In the genomic region with DNA sequence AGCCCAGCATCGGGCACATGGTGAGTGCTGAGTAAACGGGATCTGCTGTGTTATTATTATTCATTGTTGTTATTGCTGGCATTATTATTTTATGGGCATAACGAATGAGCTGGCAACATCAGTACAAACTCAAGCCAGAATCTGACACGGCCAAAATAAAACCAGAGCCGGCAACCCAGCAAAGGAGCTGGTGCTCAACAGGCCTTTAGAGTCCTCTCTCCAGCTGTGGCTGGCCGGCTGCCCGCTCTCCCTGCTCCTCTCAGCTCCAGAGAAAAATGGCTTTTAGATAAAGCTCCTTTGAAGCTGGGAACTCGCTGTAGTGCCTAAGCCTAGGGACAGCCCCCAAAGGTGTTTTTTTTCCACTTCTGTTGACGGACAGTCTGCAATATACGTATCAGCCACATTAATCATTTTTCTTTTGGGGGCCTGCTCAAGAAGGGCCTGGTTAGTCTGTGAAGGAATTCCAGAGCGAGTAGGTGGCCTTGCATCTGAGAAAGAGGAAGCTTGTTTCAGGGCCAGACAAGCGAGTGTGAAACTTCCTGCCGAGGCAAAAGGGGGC, we compare ENCODE assay signal across 8 cellular contexts.
DNase-seq lines count a peak whose midpoint lies in the region; ATAC-seq and TF ChIP-seq lines count a peak whose summit lies in the region.

No MANE protein-coding gene starts in this region.

- H3K9ac ChIP-seq in GM23248 (no peak overlapping the region), SK-N-SH (no peak overlapping the region), skeletal muscle tissue (ENCODE audit: low read depth in 1 of 3, low read length in 3 of 3) (no peak overlapping the region)

- H3K4me3 ChIP-seq in GM23248 (no peak overlapping the region), SK-N-SH (ENCODE audit: low read depth in 2 of 2, low read length in 1 of 2) (no peak overlapping the region), left ventricle myocardium inferior (peak overlapping the region; percentile 44), skeletal muscle tissue (ENCODE audit: low read length in 3 of 3) (peak overlapping the region in 1 of 3 donors; percentile 18)

- H4K20me1 ChIP-seq in GM23248 (ENCODE audit: insufficient read depth) = no peaks in the 10 kb centered on the region
- H4K20me1 ChIP-seq in SK-N-SH (ENCODE audit: insufficient read depth) = no peaks in the 10 kb centered on the region

- 63 to 68% methylated on average over 13 of the region's 13 CpGs for WGBS in GM23248 (ENCODE audit: low coverage in 1 of 2, low lambda C conversion rate in 2 of 2, missing lambda C conversion rate in 2 of 2), 2 experiments
- WGBS in SK-N-SH (ENCODE audit: low lambda C conversion rate) = 86% methylated on average over 13 of the region's 13 CpGs

- no peaks in the 10 kb centered on the region for H3K4me1 ChIP-seq in GM23248 (ENCODE audit: insufficient read depth)
- H3K4me1 ChIP-seq in SK-N-SH (ENCODE audit: control insufficient read depth in 1 of 2, insufficient read depth in 2 of 2, low read depth in 1 of 2, low read length in 1 of 2) = peaks cover 0 to 11% of the 10 kb centered on the region in 2 experiments; a peak in 1 of 4 replicates
- peaks cover 16% of the 10 kb centered on the region for H3K4me1 ChIP-seq in left ventricle myocardium inferior
- H3K4me1 ChIP-seq in skeletal muscle tissue (ENCODE audit: control insufficient read depth in 3 of 3, insufficient read depth in 3 of 3, low read length in 3 of 3) = peaks cover 0 to 8% (median 3%) of the 10 kb centered on the region in 3 donors

- TF ChIP-seq CTCF in SK-N-SH (IDR thresholded peaks at IDR 0.05) (no peak), left ventricle myocardium inferior (IDR thresholded peaks at IDR 0.05; ENCODE audit: borderline replicate concordance) (no peak), RWPE1 (conservative IDR thresholded peaks at IDR 0.05; ENCODE audit: low read depth) (no peak)

- H3K9me3 ChIP-seq in GM23248 (ENCODE audit: low read depth) (no peaks in the 10 kb centered on the region), SK-N-SH (no peaks in the 10 kb centered on the region), left ventricle myocardium inferior (replicated peaks) (no peaks in the 10 kb centered on the region), skeletal muscle tissue (ENCODE audit: control insufficient read depth in 3 of 3, low read length in 3 of 3) (no peaks in the 10 kb centered on the region)

- H2AFZ ChIP-seq in GM23248 (no peak overlapping the region), SK-N-SH (ENCODE audit: low read depth) (no peak overlapping the region)

- H3K27me3 ChIP-seq in GM23248 (replicated peaks; ENCODE audit: insufficient read depth) = no peaks in the 10 kb centered on the region
- no peaks in the 10 kb centered on the region for H3K27me3 ChIP-seq in SK-N-SH (ENCODE audit: insufficient read depth)
- no peaks in the 10 kb centered on the region for H3K27me3 ChIP-seq in left ventricle myocardium inferior (ENCODE audit: low read depth)
- H3K27me3 ChIP-seq in skeletal muscle tissue (ENCODE audit: control insufficient read depth in 3 of 3, insufficient read depth in 3 of 3, low read length in 3 of 3) = no peaks in the 10 kb centered on the region

- no peaks in the 10 kb centered on the region for H3K9me2 ChIP-seq in GM23248 (ENCODE audit: insufficient read depth)
- H3K9me2 ChIP-seq in SK-N-SH = no peaks in the 10 kb centered on the region

- H3F3A ChIP-seq in GM23248 (ENCODE audit: insufficient read depth) = no peaks in the 10 kb centered on the region
- no peaks in the 10 kb centered on the region for H3F3A ChIP-seq in SK-N-SH (replicated peaks; ENCODE audit: insufficient read depth)

- H3K79me2 ChIP-seq in GM23248 (ENCODE audit: insufficient read depth) = no peaks in the 10 kb centered on the region
- H3K79me2 ChIP-seq in SK-N-SH (ENCODE audit: insufficient read depth) = no peaks in the 10 kb centered on the region

- CTCF ChIA-PET in SK-N-SH (lab: Yijun Ruan, JAX) (interaction anchor here (0.6 to 1.2 kb wide), 4 partner anchors 11 to 191 kb away, joined by 3 to 5 read pairs (median 3); no protein-coding TSS in a partner anchor), RWPE1 (lab: Yijun Ruan, JAX) (no interaction called here)

- POLR2A ChIA-PET in SK-N-SH (lab: Yijun Ruan, JAX) (no interaction called here), RWPE1 (lab: Yijun Ruan, JAX; ENCODE audit: low non-redundant PET) (no interaction called here)

- ATAC-seq in GM21576 (IDR thresholded peaks at IDR 0.05; ENCODE audit: unreplicated experiment) = no peak
- no peak for ATAC-seq in GM19395 (IDR thresholded peaks at IDR 0.05; ENCODE audit: unreplicated experiment)

- no peaks in the 10 kb centered on the region for H3K36me3 ChIP-seq in GM23248 (ENCODE audit: low read depth)
- no peaks in the 10 kb centered on the region for H3K36me3 ChIP-seq in SK-N-SH (replicated peaks in 1 of 2; ENCODE audit: control insufficient read depth in 1 of 2, insufficient read depth in 2 of 2, low read length in 1 of 2)
- H3K36me3 ChIP-seq in left ventricle myocardium inferior = no peaks in the 10 kb centered on the region
- no peaks in the 10 kb centered on the region for H3K36me3 ChIP-seq in skeletal muscle tissue (ENCODE audit: control insufficient read depth in 3 of 3, insufficient read depth in 3 of 3, low read length in 3 of 3)

- intact Hi-C loops in left ventricle myocardium inferior (cut with micrococcal nuclease) = no loop called here

- DNase-seq in GM23248 (peak; percentile 23), SK-N-SH (no peak), left ventricle myocardium inferior (peak; percentile 87), HPDE6-E6E7 (ENCODE audit: extremely low spot score) (no peak), RWPE1 (ENCODE audit: low spot score) (no peak)

- H3K27ac ChIP-seq in GM23248 = no peak overlapping the region
- H3K27ac ChIP-seq in SK-N-SH (ENCODE audit: low read depth in 2 of 2, low read length in 1 of 2) = no peak overlapping the region
- peak overlapping the region; percentile 68 for H3K27ac ChIP-seq in left ventricle myocardium inferior (replicated peaks)
- peak overlapping the region; percentile 4 for H3K27ac ChIP-seq in skeletal muscle tissue (ENCODE audit: low read depth, low read length)
- no peak overlapping the region for H3K27ac ChIP-seq in RWPE1

- H3K4me2 ChIP-seq in GM23248 (ENCODE audit: unreplicated experiment) (no peak overlapping the region), SK-N-SH (no peak overlapping the region)

- no peak; a peak in 1 of 4 replicates for TF ChIP-seq EP300 in SK-N-SH (IDR thresholded peaks at IDR 0.05; ENCODE audit: borderline replicate concordance in 1 of 2, low read depth in 1 of 2, low read length in 1 of 2)

- no peak for TF ChIP-seq RAD21 in SK-N-SH (IDR thresholded peaks at IDR 0.05; ENCODE audit: low read length)

- in situ Hi-C loops in GM23248 (cut with MboI) = no loop called here

TF ChIP-seq in SK-N-SH, 30 proteins besides CTCF, POLR2A, EP300 and RAD21:
- TF ChIP-seq IRF3 (IDR thresholded peaks at IDR 0.05; ENCODE audit: low read depth, low read length) (no peak), GABPA (IDR thresholded peaks at IDR 0.05; ENCODE audit: low read depth) (no peak), PBX3 (IDR thresholded peaks at IDR 0.05) (0 out of 2 replicates have a peak, but pooled peaks have one; percentile 7), SMC3 (IDR thresholded peaks at IDR 0.05; ENCODE audit: low read depth, low read length) (no peak), CHD2 (IDR thresholded peaks at IDR 0.05; ENCODE audit: low read length, partially characterized antibody) (no peak), FOXJ3 (CRISPR knock-in tag; IDR thresholded peaks at IDR 0.05) (no peak), NRF1 (IDR thresholded peaks at IDR 0.05; ENCODE audit: low read depth, low read length) (no peak)
- TF ChIP-seq, protein P1, sequence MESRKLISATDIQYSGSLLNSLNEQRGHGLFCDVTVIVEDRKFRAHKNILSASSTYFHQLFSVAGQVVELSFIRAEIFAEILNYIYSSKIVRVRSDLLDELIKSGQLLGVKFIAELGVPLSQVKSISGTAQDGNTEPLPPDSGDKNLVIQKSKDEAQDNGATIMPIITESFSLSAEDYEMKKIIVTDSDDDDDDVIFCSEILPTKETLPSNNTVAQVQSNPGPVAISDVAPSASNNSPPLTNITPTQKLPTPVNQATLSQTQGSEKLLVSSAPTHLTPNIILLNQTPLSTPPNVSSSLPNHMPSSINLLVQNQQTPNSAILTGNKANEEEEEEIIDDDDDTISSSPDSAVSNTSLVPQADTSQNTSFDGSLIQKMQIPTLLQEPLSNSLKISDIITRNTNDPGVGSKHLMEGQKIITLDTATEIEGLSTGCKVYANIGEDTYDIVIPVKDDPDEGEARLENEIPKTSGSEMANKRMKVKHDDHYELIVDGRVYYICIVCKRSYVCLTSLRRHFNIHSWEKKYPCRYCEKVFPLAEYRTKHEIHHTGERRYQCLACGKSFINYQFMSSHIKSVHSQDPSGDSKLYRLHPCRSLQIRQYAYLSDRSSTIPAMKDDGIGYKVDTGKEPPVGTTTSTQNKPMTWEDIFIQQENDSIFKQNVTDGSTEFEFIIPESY (IDR thresholded peaks at IDR 0.05; ENCODE audit: borderline replicate concordance, low read depth) = no peak

Comparison
In these comparisons a context has a peak if more than half of its experiments do, and no peak if none do; other contexts are left out.
1. DNase-seq: peak in GM23248 (single experiment) and left ventricle myocardium inferior (single experiment); none in SK-N-SH (single experiment), HPDE6-E6E7 (single experiment) and RWPE1 (single experiment).
2. H3K27ac ChIP-seq: peak in left ventricle myocardium inferior (single experiment) and skeletal muscle tissue (single experiment); none in GM23248 (single experiment), SK-N-SH (0 of 2) and RWPE1 (single experiment).